4 cellular contexts compared by ENCODE assay signal in the genomic region with DNA sequence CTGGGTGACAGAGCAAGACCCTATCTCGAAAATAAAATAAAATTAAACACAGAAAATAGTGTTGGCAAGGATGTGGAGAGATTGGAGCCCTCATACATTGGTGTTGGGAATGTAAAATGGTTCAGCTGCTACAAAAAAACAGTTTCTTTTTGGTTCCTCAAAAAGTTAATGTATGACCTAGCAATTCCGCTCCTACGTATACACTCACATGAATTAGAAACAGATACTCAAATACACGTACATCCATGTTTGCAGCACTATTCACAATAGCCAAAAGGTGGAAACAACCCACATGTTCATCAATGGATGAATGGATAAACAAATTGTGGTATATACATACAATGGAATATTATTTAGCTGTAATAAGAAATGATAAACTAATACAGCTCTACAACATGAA.
TF ChIP-seq lines count a peak whose summit lies in the region.

No MANE protein-coding gene starts in this region.

TF ChIP-seq in SK-N-SH treated with all-trans-retinoic acid at 6 μM for 48 hours, 23 proteins besides CTCF, POLR2A, EP300 and RAD21 (continued from another document):
- no peak for TF ChIP-seq ARNTL (CRISPR knock-in tag; IDR thresholded peaks at IDR 0.05; ENCODE audit: borderline replicate concordance, low read depth)
- no peak for TF ChIP-seq ZFP30 (CRISPR knock-in tag; IDR thresholded peaks at IDR 0.05)

TF ChIP-seq in SK-N-SH, 30 proteins besides CTCF, POLR2A, EP300 and RAD21 (continued from another document):
- TF ChIP-seq TCF12 (IDR thresholded peaks at IDR 0.05) = no peak
TF ChIP-seq in SK-N-SH: peak in this region for 0.

TF ChIP-seq in HEK293, 187 proteins besides CTCF, POLR2A, EP300 and RAD21 (continued from another document):
- TF ChIP-seq ZBTB20 (tag by site-specific recombination; IDR thresholded peaks at IDR 0.05) (no peak), ZNF19 (tag by site-specific recombination; IDR thresholded peaks at IDR 0.05; ENCODE audit: low read depth) (no peak), ZNF423 (tag by site-specific recombination; IDR thresholded peaks at IDR 0.05) (no peak), ZNF48 (tag by site-specific recombination; IDR thresholded peaks at IDR 0.05) (no peak), ZNF510 (tag by site-specific recombination; IDR thresholded peaks at IDR 0.05; ENCODE audit: insufficient replicate concordance) (no peak), ZNF560 (tag by site-specific recombination; IDR thresholded peaks at IDR 0.05; ENCODE audit: borderline replicate concordance) (no peak), ZNF140 (tag by site-specific recombination; IDR thresholded peaks at IDR 0.05) (peak; percentile 99), ZFP37 (tag by site-specific recombination; IDR thresholded peaks at IDR 0.05) (no peak), ZFHX2 (tag by site-specific recombination; conservative IDR thresholded peaks at IDR 0.05) (no peak)
- TF ChIP-seq, protein P1, sequence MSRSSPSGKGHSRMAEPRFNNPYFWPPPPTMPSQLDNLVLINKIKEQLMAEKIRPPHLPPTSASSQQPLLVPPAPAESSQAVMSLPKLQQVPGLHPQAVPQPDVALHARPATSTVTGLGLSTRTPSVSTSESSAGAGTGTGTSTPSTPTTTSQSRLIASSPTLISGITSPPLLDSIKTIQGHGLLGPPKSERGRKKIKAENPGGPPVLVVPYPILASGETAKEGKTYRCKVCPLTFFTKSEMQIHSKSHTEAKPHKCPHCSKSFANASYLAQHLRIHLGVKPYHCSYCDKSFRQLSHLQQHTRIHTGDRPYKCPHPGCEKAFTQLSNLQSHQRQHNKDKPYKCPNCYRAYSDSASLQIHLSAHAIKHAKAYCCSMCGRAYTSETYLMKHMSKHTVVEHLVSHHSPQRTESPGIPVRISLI (tag by site-specific recombination; IDR thresholded peaks at IDR 0.05) = no peak
- TF ChIP-seq, protein P2, sequence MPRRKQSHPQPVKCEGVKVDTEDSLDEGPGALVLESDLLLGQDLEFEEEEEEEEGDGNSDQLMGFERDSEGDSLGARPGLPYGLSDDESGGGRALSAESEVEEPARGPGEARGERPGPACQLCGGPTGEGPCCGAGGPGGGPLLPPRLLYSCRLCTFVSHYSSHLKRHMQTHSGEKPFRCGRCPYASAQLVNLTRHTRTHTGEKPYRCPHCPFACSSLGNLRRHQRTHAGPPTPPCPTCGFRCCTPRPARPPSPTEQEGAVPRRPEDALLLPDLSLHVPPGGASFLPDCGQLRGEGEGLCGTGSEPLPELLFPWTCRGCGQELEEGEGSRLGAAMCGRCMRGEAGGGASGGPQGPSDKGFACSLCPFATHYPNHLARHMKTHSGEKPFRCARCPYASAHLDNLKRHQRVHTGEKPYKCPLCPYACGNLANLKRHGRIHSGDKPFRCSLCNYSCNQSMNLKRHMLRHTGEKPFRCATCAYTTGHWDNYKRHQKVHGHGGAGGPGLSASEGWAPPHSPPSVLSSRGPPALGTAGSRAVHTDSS (tag by site-specific recombination; IDR thresholded peaks at IDR 0.05) = no peak

TF ChIP-seq in GM23338, 12 proteins besides CTCF, POLR2A, EP300 and RAD21 (continued from another document):
- TF ChIP-seq CREB1 (CRISPR knock-in tag; IDR thresholded peaks at IDR 0.05; ENCODE audit: low read depth) (no peak), ZNF331 (CRISPR knock-in tag; IDR thresholded peaks at IDR 0.05; ENCODE audit: low read depth) (no peak), JUNB (IDR thresholded peaks at IDR 0.05; ENCODE audit: unreplicated experiment) (no peak), EZH2 (IDR thresholded peaks at IDR 0.05; ENCODE audit: low read depth, unreplicated experiment) (no peak), POLR2AphosphoS5 (IDR thresholded peaks at IDR 0.05; ENCODE audit: low read depth) (no peak), NANOG (IDR thresholded peaks at IDR 0.05; ENCODE audit: borderline replicate concordance) (no peak), STAT1 (IDR thresholded peaks at IDR 0.05; ENCODE audit: unreplicated experiment) (no peak), ZNF114 (CRISPR knock-in tag; IDR thresholded peaks at IDR 0.05) (no peak)
- TF ChIP-seq, protein P3, sequence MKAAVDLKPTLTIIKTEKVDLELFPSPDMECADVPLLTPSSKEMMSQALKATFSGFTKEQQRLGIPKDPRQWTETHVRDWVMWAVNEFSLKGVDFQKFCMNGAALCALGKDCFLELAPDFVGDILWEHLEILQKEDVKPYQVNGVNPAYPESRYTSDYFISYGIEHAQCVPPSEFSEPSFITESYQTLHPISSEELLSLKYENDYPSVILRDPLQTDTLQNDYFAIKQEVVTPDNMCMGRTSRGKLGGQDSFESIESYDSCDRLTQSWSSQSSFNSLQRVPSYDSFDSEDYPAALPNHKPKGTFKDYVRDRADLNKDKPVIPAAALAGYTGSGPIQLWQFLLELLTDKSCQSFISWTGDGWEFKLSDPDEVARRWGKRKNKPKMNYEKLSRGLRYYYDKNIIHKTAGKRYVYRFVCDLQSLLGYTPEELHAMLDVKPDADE (IDR thresholded peaks at IDR 0.05) = no peak
- TF ChIP-seq, protein P4, sequence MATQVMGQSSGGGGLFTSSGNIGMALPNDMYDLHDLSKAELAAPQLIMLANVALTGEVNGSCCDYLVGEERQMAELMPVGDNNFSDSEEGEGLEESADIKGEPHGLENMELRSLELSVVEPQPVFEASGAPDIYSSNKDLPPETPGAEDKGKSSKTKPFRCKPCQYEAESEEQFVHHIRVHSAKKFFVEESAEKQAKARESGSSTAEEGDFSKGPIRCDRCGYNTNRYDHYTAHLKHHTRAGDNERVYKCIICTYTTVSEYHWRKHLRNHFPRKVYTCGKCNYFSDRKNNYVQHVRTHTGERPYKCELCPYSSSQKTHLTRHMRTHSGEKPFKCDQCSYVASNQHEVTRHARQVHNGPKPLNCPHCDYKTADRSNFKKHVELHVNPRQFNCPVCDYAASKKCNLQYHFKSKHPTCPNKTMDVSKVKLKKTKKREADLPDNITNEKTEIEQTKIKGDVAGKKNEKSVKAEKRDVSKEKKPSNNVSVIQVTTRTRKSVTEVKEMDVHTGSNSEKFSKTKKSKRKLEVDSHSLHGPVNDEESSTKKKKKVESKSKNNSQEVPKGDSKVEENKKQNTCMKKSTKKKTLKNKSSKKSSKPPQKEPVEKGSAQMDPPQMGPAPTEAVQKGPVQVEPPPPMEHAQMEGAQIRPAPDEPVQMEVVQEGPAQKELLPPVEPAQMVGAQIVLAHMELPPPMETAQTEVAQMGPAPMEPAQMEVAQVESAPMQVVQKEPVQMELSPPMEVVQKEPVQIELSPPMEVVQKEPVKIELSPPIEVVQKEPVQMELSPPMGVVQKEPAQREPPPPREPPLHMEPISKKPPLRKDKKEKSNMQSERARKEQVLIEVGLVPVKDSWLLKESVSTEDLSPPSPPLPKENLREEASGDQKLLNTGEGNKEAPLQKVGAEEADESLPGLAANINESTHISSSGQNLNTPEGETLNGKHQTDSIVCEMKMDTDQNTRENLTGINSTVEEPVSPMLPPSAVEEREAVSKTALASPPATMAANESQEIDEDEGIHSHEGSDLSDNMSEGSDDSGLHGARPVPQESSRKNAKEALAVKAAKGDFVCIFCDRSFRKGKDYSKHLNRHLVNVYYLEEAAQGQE (IDR thresholded peaks at IDR 0.05; ENCODE audit: unreplicated experiment) = no peak
- TF ChIP-seq, protein P5, sequence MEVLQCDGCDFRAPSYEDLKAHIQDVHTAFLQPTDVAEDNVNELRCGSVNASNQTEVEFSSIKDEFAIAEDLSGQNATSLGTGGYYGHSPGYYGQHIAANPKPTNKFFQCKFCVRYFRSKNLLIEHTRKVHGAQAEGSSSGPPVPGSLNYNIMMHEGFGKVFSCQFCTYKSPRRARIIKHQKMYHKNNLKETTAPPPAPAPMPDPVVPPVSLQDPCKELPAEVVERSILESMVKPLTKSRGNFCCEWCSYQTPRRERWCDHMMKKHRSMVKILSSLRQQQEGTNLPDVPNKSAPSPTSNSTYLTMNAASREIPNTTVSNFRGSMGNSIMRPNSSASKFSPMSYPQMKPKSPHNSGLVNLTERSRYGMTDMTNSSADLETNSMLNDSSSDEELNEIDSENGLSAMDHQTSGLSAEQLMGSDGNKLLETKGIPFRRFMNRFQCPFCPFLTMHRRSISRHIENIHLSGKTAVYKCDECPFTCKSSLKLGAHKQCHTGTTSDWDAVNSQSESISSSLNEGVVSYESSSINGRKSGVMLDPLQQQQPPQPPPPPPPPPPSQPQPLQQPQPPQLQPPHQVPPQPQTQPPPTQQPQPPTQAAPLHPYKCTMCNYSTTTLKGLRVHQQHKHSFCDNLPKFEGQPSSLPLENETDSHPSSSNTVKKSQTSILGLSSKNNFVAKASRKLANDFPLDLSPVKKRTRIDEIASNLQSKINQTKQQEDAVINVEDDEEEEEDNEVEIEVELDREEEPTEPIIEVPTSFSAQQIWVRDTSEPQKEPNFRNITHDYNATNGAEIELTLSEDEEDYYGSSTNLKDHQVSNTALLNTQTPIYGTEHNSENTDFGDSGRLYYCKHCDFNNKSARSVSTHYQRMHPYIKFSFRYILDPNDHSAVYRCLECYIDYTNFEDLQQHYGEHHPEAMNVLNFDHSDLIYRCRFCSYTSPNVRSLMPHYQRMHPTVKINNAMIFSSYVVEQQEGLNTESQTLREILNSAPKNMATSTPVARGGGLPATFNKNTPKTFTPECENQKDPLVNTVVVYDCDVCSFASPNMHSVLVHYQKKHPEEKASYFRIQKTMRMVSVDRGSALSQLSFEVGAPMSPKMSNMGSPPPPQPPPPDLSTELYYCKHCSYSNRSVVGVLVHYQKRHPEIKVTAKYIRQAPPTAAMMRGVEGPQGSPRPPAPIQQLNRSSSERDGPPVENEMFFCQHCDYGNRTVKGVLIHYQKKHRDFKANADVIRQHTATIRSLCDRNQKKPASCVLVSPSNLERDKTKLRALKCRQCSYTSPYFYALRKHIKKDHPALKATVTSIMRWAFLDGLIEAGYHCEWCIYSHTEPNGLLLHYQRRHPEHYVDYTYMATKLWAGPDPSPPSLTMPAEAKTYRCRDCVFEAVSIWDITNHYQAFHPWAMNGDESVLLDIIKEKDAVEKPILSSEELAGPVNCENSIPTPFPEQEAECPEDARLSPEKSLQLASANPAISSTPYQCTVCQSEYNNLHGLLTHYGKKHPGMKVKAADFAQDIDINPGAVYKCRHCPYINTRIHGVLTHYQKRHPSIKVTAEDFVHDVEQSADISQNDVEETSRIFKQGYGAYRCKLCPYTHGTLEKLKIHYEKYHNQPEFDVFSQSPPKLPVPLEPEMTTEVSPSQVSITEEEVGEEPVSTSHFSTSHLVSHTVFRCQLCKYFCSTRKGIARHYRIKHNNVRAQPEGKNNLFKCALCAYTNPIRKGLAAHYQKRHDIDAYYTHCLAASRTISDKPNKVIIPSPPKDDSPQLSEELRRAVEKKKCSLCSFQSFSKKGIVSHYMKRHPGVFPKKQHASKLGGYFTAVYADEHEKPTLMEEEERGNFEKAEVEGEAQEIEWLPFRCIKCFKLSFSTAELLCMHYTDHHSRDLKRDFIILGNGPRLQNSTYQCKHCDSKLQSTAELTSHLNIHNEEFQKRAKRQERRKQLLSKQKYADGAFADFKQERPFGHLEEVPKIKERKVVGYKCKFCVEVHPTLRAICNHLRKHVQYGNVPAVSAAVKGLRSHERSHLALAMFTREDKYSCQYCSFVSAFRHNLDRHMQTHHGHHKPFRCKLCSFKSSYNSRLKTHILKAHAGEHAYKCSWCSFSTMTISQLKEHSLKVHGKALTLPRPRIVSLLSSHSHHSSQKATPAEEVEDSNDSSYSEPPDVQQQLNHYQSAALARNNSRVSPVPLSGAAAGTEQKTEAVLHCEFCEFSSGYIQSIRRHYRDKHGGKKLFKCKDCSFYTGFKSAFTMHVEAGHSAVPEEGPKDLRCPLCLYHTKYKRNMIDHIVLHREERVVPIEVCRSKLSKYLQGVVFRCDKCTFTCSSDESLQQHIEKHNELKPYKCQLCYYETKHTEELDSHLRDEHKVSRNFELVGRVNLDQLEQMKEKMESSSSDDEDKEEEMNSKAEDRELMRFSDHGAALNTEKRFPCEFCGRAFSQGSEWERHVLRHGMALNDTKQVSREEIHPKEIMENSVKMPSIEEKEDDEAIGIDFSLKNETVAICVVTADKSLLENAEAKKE (CRISPR knock-in tag; IDR thresholded peaks at IDR 0.05) = no peak
